Comparison of ENCODE assay signal across 19 cellular contexts in genomic region chr12:114657597-114657920, GRCh38. TPM values are rescaled to one million over a fixed set of nuclear protein-coding genes. Genes with fewer than 3 reads are reported as not detected.
DNase-seq lines count a peak whose midpoint lies in the region; ATAC-seq and TF ChIP-seq lines count a peak whose summit lies in the region.
"Had no signal": no experiment of that assay in that cellular context is flagged by ENCODE, and none has a peak within 500 bp of the region (broad histone marks: within the 10 kb centered on the region; RNA-seq: fewer than 3 reads in every experiment).

No MANE protein-coding gene starts in this region.

- H3K23ac ChIP-seq in mesendoderm (ENCODE audit: low read length), result no peak overlapping the region

- H3K27ac ChIP-seq in VCaP (peak overlapping the region; percentile 83), mesendoderm (ENCODE audit: low read depth, low read length) (no peak overlapping the region), smooth muscle cell (ENCODE audit: low read depth) (peak overlapping the region; percentile 93)
- H3K27ac ChIP-seq: GM23248, PC-9 had no signal

- H3K36me3 Mint-ChIP-seq in Caco-2 (ENCODE audit: insufficient read depth, unreplicated experiment) (no peaks in the 10 kb centered on the region), glutamatergic neuron (ENCODE audit: unreplicated experiment) (no peaks in the 10 kb centered on the region)
- H3K36me3 Mint-ChIP-seq: CD4-positive, CD25-positive, alpha-beta regulatory T cell had no signal

- no peaks in the 10 kb centered on the region for H4K20me1 ChIP-seq in smooth muscle cell (ENCODE audit: low read depth)

- H2AK5ac ChIP-seq in mesendoderm (ENCODE audit: low read length), result no peak overlapping the region

- POLR2A ChIA-PET in Caco-2 (lab: Charles Lee), result no interaction called here

- no CpG with 5 or more reads among the region's 6 CpGs for WGBS in mesendoderm (ENCODE audit: extremely low coverage, insufficient coverage, low lambda C conversion rate)
- 72% methylated on average over 6 of the region's 6 CpGs for WGBS in smooth muscle cell (ENCODE audit: low lambda C conversion rate)

- H3K27me3 Mint-ChIP-seq in Caco-2 (ENCODE audit: insufficient read depth, unreplicated experiment) (no peaks in the 10 kb centered on the region), glutamatergic neuron (ENCODE audit: unreplicated experiment) (peaks cover 4% of the 10 kb centered on the region)

- peaks cover 29% of the 10 kb centered on the region for H3K4me1 ChIP-seq in Caco-2
- H3K4me1 ChIP-seq in mesendoderm (ENCODE audit: control insufficient read depth, low read depth, low read length), result peaks cover 17% of the 10 kb centered on the region
- H3K4me1 ChIP-seq in smooth muscle cell (ENCODE audit: low read depth), result peaks cover 26% of the 10 kb centered on the region

- no peak overlapping the region for H2BK120ac ChIP-seq in mesendoderm (ENCODE audit: low read depth, low read length)

- no peak overlapping the region for H3K4ac ChIP-seq in mesendoderm (ENCODE audit: low read depth, low read length)

- H3K27me3 ChIP-seq in Caco-2 (replicated peaks; ENCODE audit: control insufficient read depth, insufficient read depth, low read length) (no peaks in the 10 kb centered on the region), mesendoderm (ENCODE audit: insufficient read depth, low read length, poor library complexity) (no peaks in the 10 kb centered on the region), smooth muscle cell (ENCODE audit: low read depth) (no peaks in the 10 kb centered on the region)
- H3K27me3 ChIP-seq: SJSA1 had no signal

- H3K4me1 Mint-ChIP-seq in Caco-2 (ENCODE audit: low read depth, unreplicated experiment) (peaks cover 15% of the 10 kb centered on the region), glutamatergic neuron (ENCODE audit: low read depth, unreplicated experiment) (no peaks in the 10 kb centered on the region)
- H3K4me1 Mint-ChIP-seq: CD4-positive, CD25-positive, alpha-beta regulatory T cell had no signal

- intact Hi-C loops in Caco-2 (cut with micrococcal nuclease; ENCODE audit: unreplicated experiment), result no loop called here

- CTCF ChIA-PET in Caco-2 (lab: Charles Lee), result interaction anchor here (0.5 kb wide), 1 partner anchor 124 kb away, joined by 9 read pairs; no protein-coding TSS in a partner anchor

- peak overlapping the region; percentile 15 for H3K56ac ChIP-seq in mesendoderm (ENCODE audit: low read length)

- ATAC-seq in GM21737 (IDR thresholded peaks at IDR 0.05; ENCODE audit: unreplicated experiment) (no peak), HG03521 (IDR thresholded peaks at IDR 0.05; ENCODE audit: unreplicated experiment) (no peak)
- ATAC-seq: Right ventricle myocardium inferior had no signal

- H3F3A ChIP-seq in smooth muscle cell (ENCODE audit: low read depth), result peaks cover 16% of the 10 kb centered on the region

- BruUV-seq in Caco-2 (replicated peaks; lab: Mats Ljungman, UMichigan), result no TSS peak

- H2BK15ac ChIP-seq in mesendoderm (replicated peaks; ENCODE audit: low read depth), result no peak overlapping the region

- peak overlapping the region; percentile 45 for H3K18ac ChIP-seq in mesendoderm (ENCODE audit: low read length)

- DNase-seq in Caco-2 (no peak), mesendoderm (no peak), smooth muscle cell (lab: John Stamatoyannopoulos, UW; ENCODE audit: unreplicated experiment) (no peak), activated gamma-delta T cell treated with Interleukin-2 at 50 U/mL for 16 hours (no peak), glutamatergic neuron (no peak)
- DNase-seq: CD4-positive, CD25-positive, alpha-beta regulatory T cell; DMS53; GM23248; HFFc6; NCI-H446 treated with DMSO at 0.1 percent for 48 hours; NCI-H526 treated with DMSO at 0.1 percent for 48 hours; PC-9 had no signal

- H3K27ac Mint-ChIP-seq in Caco-2 (ENCODE audit: unreplicated experiment) (peak overlapping the region; percentile 86), glutamatergic neuron (ENCODE audit: unreplicated experiment) (no peak overlapping the region)
- H3K27ac Mint-ChIP-seq: CD4-positive, CD25-positive, alpha-beta regulatory T cell; HFFc6 had no signal

- no peak overlapping the region for H4K8ac ChIP-seq in mesendoderm (ENCODE audit: low read depth, low read length)

- no peaks in the 10 kb centered on the region for H3K79me2 ChIP-seq in mesendoderm (ENCODE audit: control insufficient read depth, insufficient read depth, low read length)
- no peaks in the 10 kb centered on the region for H3K79me2 ChIP-seq in smooth muscle cell (ENCODE audit: low read depth)

- H3K9me3 ChIP-seq in Caco-2 (no peaks in the 10 kb centered on the region), smooth muscle cell (replicated peaks; ENCODE audit: low read depth) (no peaks in the 10 kb centered on the region)
- H3K9me3 ChIP-seq: SJSA1 had no signal

- H2AFZ ChIP-seq in smooth muscle cell (ENCODE audit: low read depth), result no peak overlapping the region
- H2AFZ ChIP-seq: GM23248, PC-9 had no signal

- no peak for TF ChIP-seq CTCF in Caco-2 (IDR thresholded peaks at IDR 0.05; ENCODE audit: insufficient read depth in 1 of 2, low read depth in 1 of 2, low read length in 1 of 2, severe bottlenecking in 1 of 2, unreplicated experiment in 1 of 2)
- no peak for TF ChIP-seq CTCF in VCaP (conservative IDR thresholded peaks at IDR 0.05)
- no peak for TF ChIP-seq CTCF in smooth muscle cell (IDR thresholded peaks at IDR 0.05; ENCODE audit: borderline replicate concordance, insufficient read depth, poor library complexity, severe bottlenecking)
- TF ChIP-seq CTCF in glutamatergic neuron (IDR thresholded peaks at IDR 0.05; ENCODE audit: partially characterized antibody, unreplicated experiment), result no peak

- H3K9me3 Mint-ChIP-seq in Caco-2 (ENCODE audit: unreplicated experiment) (peaks cover 18% of the 10 kb centered on the region), glutamatergic neuron (ENCODE audit: unreplicated experiment) (no peaks in the 10 kb centered on the region)
- H3K9me3 Mint-ChIP-seq: H9, HFFc6 had no signal

- no peak overlapping the region for H3K9ac ChIP-seq in mesendoderm (ENCODE audit: low read length)
- peak overlapping the region; percentile 75 for H3K9ac ChIP-seq in smooth muscle cell (ENCODE audit: low read depth)
- H3K9ac ChIP-seq: GM23248 had no signal

- no peaks in the 10 kb centered on the region for H3K79me1 ChIP-seq in mesendoderm (ENCODE audit: low read length)

- H3K4me3 ChIP-seq in Caco-2 (ENCODE audit: low read depth, low read length), result no peak overlapping the region
- H3K4me3 ChIP-seq in mesendoderm (ENCODE audit: low read length), result no peak overlapping the region
- no peak overlapping the region for H3K4me3 ChIP-seq in smooth muscle cell
- H3K4me3 ChIP-seq: GM23248, PC-9, SJSA1 had no signal

- H3K4me2 ChIP-seq in mesendoderm (ENCODE audit: low read length) (no peak overlapping the region), smooth muscle cell (peak overlapping the region; percentile 46)
- H3K4me2 ChIP-seq: PC-9 had no signal

- H4K5ac ChIP-seq in mesendoderm (ENCODE audit: low read length), result no peak overlapping the region

- H3K4me3 Mint-ChIP-seq in Caco-2 (ENCODE audit: unreplicated experiment) (no peak overlapping the region), glutamatergic neuron (ENCODE audit: unreplicated experiment) (no peak overlapping the region)
- H3K4me3 Mint-ChIP-seq: CD4-positive, CD25-positive, alpha-beta regulatory T cell; HFFc6 had no signal

- H3K36me3 ChIP-seq in Caco-2 (ENCODE audit: control insufficient read depth, insufficient read depth, low read length) (no peaks in the 10 kb centered on the region), mesendoderm (ENCODE audit: control insufficient read depth, insufficient read depth, low read length) (no peaks in the 10 kb centered on the region), smooth muscle cell (ENCODE audit: low read depth) (no peaks in the 10 kb centered on the region)
- H3K36me3 ChIP-seq: SJSA1 had no signal

- no peak overlapping the region for H2BK5ac ChIP-seq in mesendoderm (ENCODE audit: low read length)

RNA-seq across cellular contexts. Expression of gene TBX3, which starts 26.4 kb away (rescaled TPM):
- 47.2 and 54.0 TPM in 2 replicates for total RNA-seq in Caco-2 (2022)
- polyA plus RNA-seq in mesendoderm (2013, experiment 1 of 2), result 2.1 TPM
- polyA plus RNA-seq in mesendoderm (2013, experiment 2 of 2), result 2.1 TPM
- total RNA-seq in smooth muscle cell, result 100 and 104 TPM in 2 replicates
- 100 and 110 TPM in 2 replicates for polyA plus RNA-seq in smooth muscle cell
- 3.0 TPM for total RNA-seq in glutamatergic neuron (ENCODE audit: unreplicated experiment)
- total RNA-seq: CD4-positive, CD25-positive, alpha-beta regulatory T cell; G401; PC-9 had no signal
- polyA plus RNA-seq: CD4-positive, CD25-positive, alpha-beta regulatory T cell had no signal

Comparison
In these comparisons a context has a peak if more than half of its experiments do, and no peak if none do; other contexts are left out.
1. RNA of gene TBX3, which starts 26.4 kb away (total RNA-seq): 100 to 104 TPM in smooth muscle cell and 47.2 to 54.0 TPM in Caco-2; 3.0 TPM in glutamatergic neuron (single experiment); every median in the first group is over 10 times any median in the second.